9 cellular contexts compared by ENCODE assay signal in genomic region chr3:99114565-99115291, GRCh38.
A peak's percentile ranks its signal among the peaks of the same experiment; 100 is the strongest.
DNase-seq lines count a peak whose midpoint lies in the region; ATAC-seq, FAIRE-seq and TF ChIP-seq lines count a peak whose summit lies in the region.
"Had no signal": no experiment of that assay in that cellular context is flagged by ENCODE, and none has a peak within 500 bp of the region (broad histone marks: within the 10 kb centered on the region; RNA-seq: fewer than 3 reads in every experiment).

No MANE protein-coding gene starts in this region.

- no peaks in the 10 kb centered on the region for H4K20me1 ChIP-seq in DND-41 (ENCODE audit: insufficient read depth, low read length)
- H4K20me1 ChIP-seq in astrocyte (ENCODE audit: insufficient read depth, low read length): no peaks in the 10 kb centered on the region

- no peaks in the 10 kb centered on the region for H3K36me3 Mint-ChIP-seq in astrocyte (ENCODE audit: low read depth, unreplicated experiment)

- H3K4me3 ChIP-seq in DND-41 (ENCODE audit: low read depth in 1 of 2, low read length in 2 of 2): no peak overlapping the region
- no peak overlapping the region for H3K4me3 ChIP-seq in astrocyte (ENCODE audit: insufficient read depth, low read depth, low read length)
- H3K4me3 ChIP-seq in right lobe of liver: no peak overlapping the region

- H3K9ac ChIP-seq in DND-41 (ENCODE audit: low read depth, low read length) (no peak overlapping the region), astrocyte (ENCODE audit: low read length) (no peak overlapping the region)

- H3K4me2 ChIP-seq in DND-41 (ENCODE audit: insufficient read depth, low read length): no peak overlapping the region
- no peak overlapping the region for H3K4me2 ChIP-seq in astrocyte (ENCODE audit: low read length)

- DNase-seq in DND-41: no peak
- DNase-seq in HT-29 (ENCODE audit: low spot score): peak; percentile 78
- peak; percentile 26 for DNase-seq in astrocyte (ENCODE audit: low read depth)
- DNase-seq in right lobe of liver: no peak
- no peak for DNase-seq in activated gamma-delta T cell (lab: John Stamatoyannopoulos, UW)
- no peak for DNase-seq in Ammon's horn (ENCODE audit: low spot score)
- DNase-seq in inferior parietal cortex (ENCODE audit: extremely low spot score): no peak
- DNase-seq: NCI-H146 had no signal

- H3K36me3 ChIP-seq in DND-41 (ENCODE audit: insufficient read depth, low read length): no peaks in the 10 kb centered on the region
- no peaks in the 10 kb centered on the region for H3K36me3 ChIP-seq in astrocyte (ENCODE audit: insufficient read depth, low read length)
- no peaks in the 10 kb centered on the region for H3K36me3 ChIP-seq in right lobe of liver

- no peak for ATAC-seq in DND-41 (ENCODE audit: insufficient read depth, low read depth)
- ATAC-seq in right lobe of liver: peak in 3 of 4 donors; percentile 27 to 67 (median 50)
- no peak for ATAC-seq in HG02852 (IDR thresholded peaks at IDR 0.05; ENCODE audit: unreplicated experiment)

- H3K4me1 ChIP-seq in DND-41 (ENCODE audit: insufficient read depth, low read length): no peaks in the 10 kb centered on the region
- peaks cover 6% of the 10 kb centered on the region for H3K4me1 ChIP-seq in astrocyte (ENCODE audit: insufficient read depth, low read length)
- H3K4me1 ChIP-seq in right lobe of liver: no peaks in the 10 kb centered on the region

- peaks cover 46% of the 10 kb centered on the region for H3K4me1 Mint-ChIP-seq in astrocyte (ENCODE audit: low read depth, unreplicated experiment)

- H3K27me3 ChIP-seq in DND-41 (ENCODE audit: insufficient read depth, low read length, poor library complexity) (no peaks in the 10 kb centered on the region), astrocyte (ENCODE audit: insufficient read depth, low read length) (no peaks in the 10 kb centered on the region), right lobe of liver (no peaks in the 10 kb centered on the region)

- no peak overlapping the region for H3K4me3 Mint-ChIP-seq in astrocyte (ENCODE audit: unreplicated experiment)

- intact Hi-C loops in right lobe of liver (cut with DNase I): no loop called here

- H3K27ac Mint-ChIP-seq in astrocyte (ENCODE audit: unreplicated experiment): peak overlapping the region; percentile 22

- H3K9me3 Mint-ChIP-seq in astrocyte (ENCODE audit: unreplicated experiment): peaks cover 4% of the 10 kb centered on the region

- peak; percentile 37 for TF ChIP-seq CTCF in DND-41 (IDR thresholded peaks at IDR 0.05; ENCODE audit: borderline replicate concordance, extremely low read depth, low read length, poor library complexity, severe bottlenecking)
- peak; percentile 81 for TF ChIP-seq CTCF in astrocyte (IDR thresholded peaks at IDR 0.05; ENCODE audit: insufficient read depth, low read depth, low read length)
- TF ChIP-seq CTCF in right lobe of liver (IDR thresholded peaks at IDR 0.05): peak in 2 of 4 donors; percentile 12 to 23

- FAIRE-seq in astrocyte (lab: Jason Lieb, UNC): no peak

- WGBS in right lobe of liver (ENCODE audit: insufficient coverage, low coverage, low lambda C conversion rate, missing lambda C conversion rate): 50% methylated on average over 3 of the region's 9 CpGs

- no peaks in the 10 kb centered on the region for H3K27me3 Mint-ChIP-seq in astrocyte (ENCODE audit: low read depth, unreplicated experiment)

- H2AFZ ChIP-seq in DND-41 (ENCODE audit: low read depth, low read length) (no peak overlapping the region), astrocyte (ENCODE audit: low read depth, low read length) (no peak overlapping the region)

- H3K27ac ChIP-seq in DND-41 (ENCODE audit: low read length) (no peak overlapping the region), astrocyte (ENCODE audit: low read depth, low read length) (no peak overlapping the region), right lobe of liver (no peak overlapping the region)

- no peaks in the 10 kb centered on the region for H3K79me2 ChIP-seq in DND-41 (ENCODE audit: insufficient read depth, low read length)
- no peaks in the 10 kb centered on the region for H3K79me2 ChIP-seq in astrocyte (ENCODE audit: insufficient read depth, low read length)

- H3K9me3 ChIP-seq in DND-41 (ENCODE audit: insufficient read depth, low read length, severe bottlenecking): no peaks in the 10 kb centered on the region
- H3K9me3 ChIP-seq in astrocyte (ENCODE audit: insufficient read depth, low read depth, low read length): no peaks in the 10 kb centered on the region
- no peaks in the 10 kb centered on the region for H3K9me3 ChIP-seq in right lobe of liver

- no peak for TF ChIP-seq POLR2A in right lobe of liver (IDR thresholded peaks at IDR 0.05)

Comparison
In these comparisons a context has a peak if more than half of its experiments do, and no peak if none do; other contexts are left out.
1. ATAC-seq: peak in right lobe of liver (3 of 4); none in DND-41 (single experiment) and HG02852 (single experiment).
2. DNase-seq: peak in HT-29 (single experiment) and astrocyte (single experiment); none in DND-41 (single experiment), right lobe of liver (0 of 3), activated gamma-delta T cell (single experiment), Ammon's horn (single experiment) and inferior parietal cortex (single experiment).